Comparison of ENCODE assay signal across 9 cellular contexts in the genomic region with DNA sequence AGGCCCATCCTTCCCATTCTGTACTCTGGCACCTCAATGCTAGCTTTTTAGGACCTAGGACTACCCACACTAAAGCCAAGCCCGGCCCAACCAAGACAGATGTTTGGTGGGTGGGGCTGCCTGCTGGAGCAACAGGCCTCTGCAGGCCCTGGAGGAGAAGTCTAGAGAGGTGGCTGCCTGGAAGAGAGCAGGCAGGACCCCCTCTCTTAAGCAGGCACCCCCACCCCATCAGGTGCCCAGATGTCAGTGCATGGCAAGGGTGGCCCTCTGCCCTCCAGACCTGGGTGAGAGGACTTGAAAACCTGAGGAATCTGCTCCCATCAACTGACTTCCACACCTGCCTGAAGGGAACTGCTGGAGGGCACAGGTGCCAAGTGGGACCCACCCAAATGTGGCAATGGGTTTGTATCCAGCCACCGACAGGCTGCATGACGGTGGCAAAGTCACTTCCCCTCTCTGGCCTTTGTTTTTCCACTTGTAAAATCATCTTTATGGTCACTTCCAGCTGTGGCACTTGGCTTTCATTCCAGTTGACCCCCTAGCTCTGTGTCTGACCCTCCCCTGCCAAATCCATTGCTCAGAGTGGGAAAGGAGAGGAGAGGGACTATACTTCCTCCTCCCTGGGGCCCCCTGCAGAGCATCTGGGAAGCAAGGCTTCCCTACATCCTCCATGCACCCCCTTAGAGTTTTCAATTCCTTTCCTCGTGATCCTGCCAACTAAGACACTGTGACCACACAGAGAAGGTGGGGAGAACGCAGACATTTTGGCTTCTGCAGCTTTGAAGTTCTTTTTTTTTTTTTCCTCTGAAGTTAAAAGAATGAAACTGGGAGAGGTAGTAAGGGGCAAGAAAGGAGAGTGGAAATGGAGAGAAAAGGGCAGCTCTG. TPM values are rescaled to one million over a fixed set of nuclear protein-coding genes. Genes with fewer than 3 reads are reported as not detected.
DNase-seq lines count a peak whose midpoint lies in the region; ATAC-seq, FAIRE-seq and TF ChIP-seq lines count a peak whose summit lies in the region.
"Had no signal": no experiment of that assay in that cellular context is flagged by ENCODE, and none has a peak within 500 bp of the region (broad histone marks: within the 10 kb centered on the region; RNA-seq: fewer than 3 reads in every experiment).

No MANE protein-coding gene starts in this region.

- peak overlapping the region; percentile 69 for H3K4me3 Mint-ChIP-seq in astrocyte (ENCODE audit: unreplicated experiment)
- H3K4me3 Mint-ChIP-seq in type B pancreatic cell: peak overlapping the region; percentile 74

- H3K9ac ChIP-seq in astrocyte (ENCODE audit: low read length) (no peak overlapping the region), mesenchymal stem cell (ENCODE audit: low read length) (peak overlapping the region; percentile 86)

- no peak overlapping the region for H3K23ac ChIP-seq in mesenchymal stem cell (ENCODE audit: low read length in 2 of 2)

- H3K14ac ChIP-seq in mesenchymal stem cell (ENCODE audit: low read length in 2 of 2): no peak overlapping the region

- ATAC-seq in activated CD4-positive, CD25-positive, alpha-beta regulatory T cell treated with anti-CD3 and anti-CD28 coated beads, Interleukin-2, amount 50 U/mL, for 24 hours: no peak

- H3K27ac Mint-ChIP-seq in astrocyte (ENCODE audit: unreplicated experiment) (no peak overlapping the region), type B pancreatic cell (no peak overlapping the region)

- no peaks in the 10 kb centered on the region for H3K79me1 ChIP-seq in mesenchymal stem cell (replicated peaks; ENCODE audit: low read length, poor library complexity, severe bottlenecking)

- H3K36me3 Mint-ChIP-seq in astrocyte (ENCODE audit: low read depth, unreplicated experiment) (peaks cover under 1% of the 10 kb centered on the region), type B pancreatic cell (no peaks in the 10 kb centered on the region)

- peaks cover 10% of the 10 kb centered on the region for H3K4me1 Mint-ChIP-seq in astrocyte (ENCODE audit: low read depth, unreplicated experiment)
- H3K4me1 Mint-ChIP-seq in type B pancreatic cell (ENCODE audit: unreplicated experiment): peaks cover 23% of the 10 kb centered on the region

- no peaks in the 10 kb centered on the region for H3K4me1 ChIP-seq in astrocyte (ENCODE audit: insufficient read depth, low read length)
- H3K4me1 ChIP-seq in mesenchymal stem cell (ENCODE audit: control insufficient read depth, insufficient read depth, low read depth, low read length): peaks cover 16% of the 10 kb centered on the region

- H3K79me2 ChIP-seq in astrocyte (ENCODE audit: insufficient read depth, low read length): no peaks in the 10 kb centered on the region

- no peak for FAIRE-seq in astrocyte (lab: Jason Lieb, UNC)

- TF ChIP-seq CTCF in astrocyte (IDR thresholded peaks at IDR 0.05; ENCODE audit: insufficient read depth, low read depth, low read length) (no peak), type B pancreatic cell (conservative IDR thresholded peaks at IDR 0.05) (no peak)

- peak; percentile 28 for DNase-seq in activated CD4-positive, CD25-positive, alpha-beta regulatory T cell treated with anti-CD3 and anti-CD28 coated beads, Interleukin-2, amount 50 U/mL, for 72 hours
- DNase-seq in astrocyte (ENCODE audit: low read depth) (no peak), mesenchymal stem cell (no peak), type B pancreatic cell (ENCODE audit: extremely low spot score, unreplicated experiment) (peak; percentile 48), NCI-H187 (lab: John Stamatoyannopoulos, UW) (no peak), NCI-H1436 treated with DMSO at 0.1 percent for 48 hours (lab: John Stamatoyannopoulos, UW) (no peak), HEK293T (ENCODE audit: extremely low spot score) (no peak)

- POLR2A ChIA-PET in HEK293T (lab: Yijun Ruan, JAX): interaction anchor here (0.6 to 1.5 kb wide), 2 partner anchors 9 to 11 kb away, joined by 3 to 4 read pairs; a partner anchor contains a TSS

- no peaks in the 10 kb centered on the region for H3K36me3 ChIP-seq in astrocyte (ENCODE audit: insufficient read depth, low read length)
- H3K36me3 ChIP-seq in mesenchymal stem cell (ENCODE audit: control insufficient read depth in 1 of 2, insufficient read depth in 2 of 2, low read depth in 1 of 2, low read length in 2 of 2): peaks cover 0 to 4% of the 10 kb centered on the region in 2 experiments

- no peak overlapping the region for H4K8ac ChIP-seq in mesenchymal stem cell (ENCODE audit: low read length)

- H3K9me3 ChIP-seq in astrocyte (ENCODE audit: insufficient read depth, low read depth, low read length) (no peaks in the 10 kb centered on the region), mesenchymal stem cell (ENCODE audit: control insufficient read depth, low read length) (no peaks in the 10 kb centered on the region)

- H3K4me2 ChIP-seq in astrocyte (ENCODE audit: low read length): no peak overlapping the region
- no peak overlapping the region for H3K4me2 ChIP-seq in mesenchymal stem cell (ENCODE audit: low read length, poor library complexity, severe bottlenecking)

- H2BK15ac ChIP-seq in mesenchymal stem cell (ENCODE audit: low read depth, poor library complexity, severe bottlenecking): no peak overlapping the region

- H3K27ac ChIP-seq in astrocyte (ENCODE audit: low read depth, low read length) (no peak overlapping the region), mesenchymal stem cell (ENCODE audit: low read length, poor library complexity, severe bottlenecking) (no peak overlapping the region)

- H3K18ac ChIP-seq in mesenchymal stem cell (ENCODE audit: low read depth in 1 of 2, low read length in 2 of 2): no peak overlapping the region

- WGBS in mesenchymal stem cell: 92% methylated on average over 5 of the region's 5 CpGs

- H3K4me3 ChIP-seq in astrocyte (ENCODE audit: insufficient read depth, low read depth, low read length): no peak overlapping the region
- peak overlapping the region in 1 of 2 experiments; percentile 78 for H3K4me3 ChIP-seq in mesenchymal stem cell (ENCODE audit: insufficient read depth in 1 of 2, low read depth in 1 of 2, low read length in 2 of 2)
- H3K4me3 ChIP-seq: lung had no signal

- no peak overlapping the region for H4K91ac ChIP-seq in mesenchymal stem cell (ENCODE audit: low read length)

- H3K27me3 Mint-ChIP-seq in astrocyte (ENCODE audit: low read depth, unreplicated experiment): peaks cover 44% of the 10 kb centered on the region
- H3K27me3 Mint-ChIP-seq in type B pancreatic cell: peaks cover 29% of the 10 kb centered on the region

- H2BK120ac ChIP-seq in mesenchymal stem cell (ENCODE audit: low read depth, low read length): no peak overlapping the region

- H4K20me1 ChIP-seq in astrocyte (ENCODE audit: insufficient read depth, low read length): no peaks in the 10 kb centered on the region

- H2AFZ ChIP-seq in astrocyte (ENCODE audit: low read depth, low read length) (no peak overlapping the region), mesenchymal stem cell (ENCODE audit: low read depth, low read length) (no peak overlapping the region)

- H2BK12ac ChIP-seq in mesenchymal stem cell (ENCODE audit: low read length in 2 of 2): peak overlapping the region in 1 of 2 experiments; percentile 60

- no peak overlapping the region for H3K4ac ChIP-seq in mesenchymal stem cell (ENCODE audit: low read depth in 1 of 2, low read length in 2 of 2)

- H3K9me3 Mint-ChIP-seq in astrocyte (ENCODE audit: unreplicated experiment): no peaks in the 10 kb centered on the region
- H3K9me3 Mint-ChIP-seq in type B pancreatic cell: no peaks in the 10 kb centered on the region

- H3K27me3 ChIP-seq in astrocyte (ENCODE audit: insufficient read depth, low read length) (no peaks in the 10 kb centered on the region), mesenchymal stem cell (ENCODE audit: control insufficient read depth in 1 of 2, insufficient read depth in 1 of 2, low read length in 2 of 2) (no peaks in the 10 kb centered on the region)

- no peak overlapping the region for H2AK5ac ChIP-seq in mesenchymal stem cell (ENCODE audit: low read length, severe bottlenecking)

- CTCF ChIA-PET in HEK293T (lab: Yijun Ruan, JAX): interaction anchor here (0.6 to 0.7 kb wide), 2 partner anchors 39 to 103 kb away, joined by 3 to 6 read pairs; no protein-coding TSS in a partner anchor

- H2BK5ac ChIP-seq in mesenchymal stem cell (ENCODE audit: low read depth, low read length, poor library complexity, severe bottlenecking): no peak overlapping the region

TF ChIP-seq in HEK293T, 16 proteins besides CTCF, POLR2A, EP300 and RAD21:
- TF ChIP-seq ELF4 (IDR thresholded peaks at IDR 0.05) (no peak), SP1 (IDR thresholded peaks at IDR 0.05) (no peak), TARDBP (IDR thresholded peaks at IDR 0.05) (no peak), ZNF384 (IDR thresholded peaks at IDR 0.05) (no peak), FOXK2 (IDR thresholded peaks at IDR 0.05) (no peak), FOXA1 (IDR thresholded peaks at IDR 0.05) (no peak), L3MBTL2 (conservative IDR thresholded peaks at IDR 0.05) (no peak), FOXM1 (IDR thresholded peaks at IDR 0.05; ENCODE audit: borderline replicate concordance) (no peak), BHLHE40 (IDR thresholded peaks at IDR 0.05; ENCODE audit: borderline replicate concordance) (no peak)
- TF ChIP-seq, protein P1, sequence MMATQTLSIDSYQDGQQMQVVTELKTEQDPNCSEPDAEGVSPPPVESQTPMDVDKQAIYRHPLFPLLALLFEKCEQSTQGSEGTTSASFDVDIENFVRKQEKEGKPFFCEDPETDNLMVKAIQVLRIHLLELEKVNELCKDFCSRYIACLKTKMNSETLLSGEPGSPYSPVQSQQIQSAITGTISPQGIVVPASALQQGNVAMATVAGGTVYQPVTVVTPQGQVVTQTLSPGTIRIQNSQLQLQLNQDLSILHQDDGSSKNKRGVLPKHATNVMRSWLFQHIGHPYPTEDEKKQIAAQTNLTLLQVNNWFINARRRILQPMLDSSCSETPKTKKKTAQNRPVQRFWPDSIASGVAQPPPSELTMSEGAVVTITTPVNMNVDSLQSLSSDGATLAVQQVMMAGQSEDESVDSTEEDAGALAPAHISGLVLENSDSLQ (IDR thresholded peaks at IDR 0.05): no peak

RNA-seq across cellular contexts. Expression of a gene that starts 1.6 kb away (rescaled TPM):
- total RNA-seq in astrocyte (0.77 and 1.9 TPM in 2 replicates), type B pancreatic cell (ENCODE audit: low replicate concordance) (1.6 and 2.0 TPM in 2 replicates)
- 4.0 TPM for polyA plus RNA-seq in mesenchymal stem cell (2013, experiment 1 of 2)
- 3.2 TPM for polyA plus RNA-seq in mesenchymal stem cell (2013, experiment 2 of 2)

RNA-seq across cellular contexts. Expression of a gene that starts 10.5 kb away (rescaled TPM):
- total RNA-seq in astrocyte: 23.1 and 23.7 TPM in 2 replicates
- 12.3 TPM for polyA plus RNA-seq in mesenchymal stem cell (2013, experiment 1 of 2)
- polyA plus RNA-seq in mesenchymal stem cell (2013, experiment 2 of 2): 11.9 TPM
- total RNA-seq in type B pancreatic cell (ENCODE audit: low replicate concordance): 22.0 and 42.3 TPM in 2 replicates

Comparison
In these comparisons a context has a peak if more than half of its experiments do, and no peak if none do; other contexts are left out.
1. DNase-seq: peak in activated CD4-positive, CD25-positive, alpha-beta regulatory T cell treated with anti-CD3 and anti-CD28 coated beads, Interleukin-2, amount 50 U/mL, for 72 hours (single experiment) and type B pancreatic cell (single experiment); none in astrocyte (single experiment), mesenchymal stem cell (single experiment), NCI-H187 (0 of 2), NCI-H1436 treated with DMSO at 0.1 percent for 48 hours (single experiment) and HEK293T (single experiment).